ENCODE assay signal across 24 cellular contexts in the genomic region with DNA sequence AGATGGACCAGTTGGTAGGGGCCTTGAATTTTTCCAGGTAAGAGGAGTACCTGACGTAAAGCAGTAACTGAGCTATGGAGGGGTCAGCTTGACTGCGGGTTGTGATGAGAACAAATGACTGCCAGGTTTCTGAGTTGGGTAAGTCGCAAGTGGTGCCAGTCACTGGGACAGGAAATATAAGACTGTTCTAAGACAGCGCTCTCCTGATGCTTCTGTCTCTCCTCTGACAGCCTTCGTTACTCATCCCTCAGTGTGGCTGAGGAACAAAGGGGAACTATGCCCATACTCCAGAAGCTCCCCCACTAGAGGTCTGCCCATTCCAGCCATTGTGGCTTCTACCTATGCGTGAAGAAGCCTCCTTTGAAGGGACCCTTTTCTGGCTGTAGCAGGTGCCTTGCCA. TPM values are rescaled to one million over a fixed set of nuclear protein-coding genes. Genes with fewer than 3 reads are reported as not detected.
DNase-seq lines count a peak whose midpoint lies in the region; ATAC-seq and TF ChIP-seq lines count a peak whose summit lies in the region.
"Had no signal": no experiment of that assay in that cellular context is flagged by ENCODE, and none has a peak within 500 bp of the region (broad histone marks: within the 10 kb centered on the region; RNA-seq: fewer than 3 reads in every experiment).

No MANE protein-coding gene starts in this region.

- H3K4me1 Mint-ChIP-seq in WTC11: peaks cover 9% of the 10 kb centered on the region
- H3K4me1 Mint-ChIP-seq in naive thymus-derived CD4-positive, alpha-beta T cell: peaks cover 0 to 8% (median 5%) of the 10 kb centered on the region in 7 donors

- H3K27me3 Mint-ChIP-seq in WTC11 (ENCODE audit: low read depth): no peaks in the 10 kb centered on the region
- H3K27me3 Mint-ChIP-seq in naive thymus-derived CD4-positive, alpha-beta T cell: peaks cover 0 to 4% (median 0%) of the 10 kb centered on the region in 5 donors
- H3K27me3 Mint-ChIP-seq: CD4-positive, alpha-beta T cell had no signal

- H3K4me1 ChIP-seq in naive thymus-derived CD4-positive, alpha-beta T cell (ENCODE audit: control insufficient read depth in 2 of 2, insufficient read depth in 2 of 2, low read length in 2 of 2): no peaks in the 10 kb centered on the region
- H3K4me1 ChIP-seq: Caco-2 had no signal

- intact Hi-C loops in naive thymus-derived CD4-positive, alpha-beta T cell (cut with micrococcal nuclease): loop anchor here (10.0 kb wide), 2 partner anchors 266 to 456 kb away; no protein-coding TSS in a partner anchor

- no peaks in the 10 kb centered on the region for H3K36me3 ChIP-seq in naive thymus-derived CD4-positive, alpha-beta T cell (ENCODE audit: control insufficient read depth in 2 of 3, insufficient read depth in 3 of 3, low read length in 3 of 3)

- H3K9me3 Mint-ChIP-seq in WTC11: no peaks in the 10 kb centered on the region
- no peaks in the 10 kb centered on the region for H3K9me3 Mint-ChIP-seq in naive thymus-derived CD4-positive, alpha-beta T cell
- H3K9me3 Mint-ChIP-seq: CD4-positive, alpha-beta T cell had no signal

- no peak overlapping the region for H3K27ac Mint-ChIP-seq in WTC11
- no peak overlapping the region for H3K27ac Mint-ChIP-seq in naive thymus-derived CD4-positive, alpha-beta T cell
- H3K27ac Mint-ChIP-seq: CD4-positive, alpha-beta T cell had no signal

- peak overlapping the region; percentile 70 for H3K27ac ChIP-seq in cingulate gyrus (ENCODE audit: low read depth, low read length)
- no peak overlapping the region for H3K27ac ChIP-seq in naive thymus-derived CD4-positive, alpha-beta T cell (ENCODE audit: low read depth, low read length)
- H3K27ac ChIP-seq: A549; BLaER1 treated with 17β-estradiol and CSF1 and Interleukin-3, amounts not matched to agents 10 nM and 100 nM had no signal

- POLR2A ChIA-PET in WTC11 (lab: Charles Lee): no interaction called here
- POLR2A ChIA-PET in naive thymus-derived CD4-positive, alpha-beta T cell (lab: Charles Lee): no interaction called here

- TF ChIP-seq CTCF in WTC11 (IDR thresholded peaks at IDR 0.05): no peak

- H3K36me3 Mint-ChIP-seq in WTC11: 0 out of 2 replicates have a peak, but pooled peaks cover 7% of the 10 kb centered on the region
- no peaks in the 10 kb centered on the region for H3K36me3 Mint-ChIP-seq in naive thymus-derived CD4-positive, alpha-beta T cell

- CTCF ChIA-PET in WTC11 (lab: Charles Lee): no interaction called here
- CTCF ChIA-PET in naive thymus-derived CD4-positive, alpha-beta T cell (lab: Charles Lee): interaction anchor here (1.4 kb wide), 1 partner anchor 11 kb away, joined by 3 read pairs; no protein-coding TSS in a partner anchor

- peak; percentile 9; the same call in 1 of the 2 replicates for ATAC-seq in WTC11
- ATAC-seq in naive thymus-derived CD4-positive, alpha-beta T cell: peak; percentile 8
- ATAC-seq: HCT116, HepG2, Panc1 had no signal

- no peak for DNase-seq in WTC11 (ENCODE audit: low spot score)
- no peak for DNase-seq in naive thymus-derived CD4-positive, alpha-beta T cell
- peak; percentile 14 for DNase-seq in superior temporal gyrus (ENCODE audit: extremely low spot score)
- no peak for DNase-seq in germinal center (ENCODE audit: low spot score)
- no peak for DNase-seq in NCI-H774 (lab: John Stamatoyannopoulos, UW)
- no peak for DNase-seq in NCI-H526 treated with DMSO at 0.1 percent for 48 hours (lab: John Stamatoyannopoulos, UW)
- no peak for DNase-seq in NCI-H128 (lab: John Stamatoyannopoulos, UW; ENCODE audit: unreplicated experiment)
- DNase-seq: AML-193; Caco-2; CD4-positive, alpha-beta T cell; GOT3; KBM-7; MV-4-11; NCI-H1105 treated with DMSO at 0.1 percent for 48 hours; NCI-H2029 treated with DMSO at 0.1 percent for 48 hours; NCI-H2227 treated with DMSO at 0.1 percent for 48 hours; NCI-H69; SHP77 treated with DMSO at 0.1 percent for 48 hours had no signal

- H3K4me3 ChIP-seq in naive thymus-derived CD4-positive, alpha-beta T cell (ENCODE audit: low read length): no peak overlapping the region
- H3K4me3 ChIP-seq: A549; BLaER1 treated with 17β-estradiol and CSF1 and Interleukin-3, amounts not matched to agents 10 nM and 100 nM had no signal

- no peak overlapping the region for H3K4me3 Mint-ChIP-seq in WTC11
- no peak overlapping the region for H3K4me3 Mint-ChIP-seq in naive thymus-derived CD4-positive, alpha-beta T cell
- H3K4me3 Mint-ChIP-seq: CD4-positive, alpha-beta T cell had no signal

- H3K27me3 ChIP-seq in naive thymus-derived CD4-positive, alpha-beta T cell (ENCODE audit: control insufficient read depth in 2 of 2, insufficient read depth in 2 of 2, low read length in 2 of 2): no peaks in the 10 kb centered on the region
- H3K27me3 ChIP-seq: BLaER1 treated with 17β-estradiol and CSF1 and Interleukin-3, amounts not matched to agents 10 nM and 100 nM had no signal

- H3K9me3 ChIP-seq in naive thymus-derived CD4-positive, alpha-beta T cell (ENCODE audit: control insufficient read depth in 2 of 3, low read length in 3 of 3): no peaks in the 10 kb centered on the region
- H3K9me3 ChIP-seq: A549; BLaER1 treated with 17β-estradiol and CSF1 and Interleukin-3, amounts not matched to agents 10 nM and 100 nM; Caco-2 had no signal

TF ChIP-seq in WTC11, 78 proteins besides CTCF, POLR2A, EP300 and RAD21:
- TF ChIP-seq CDX4 (CRISPR knock-in tag; IDR thresholded peaks at IDR 0.05; ENCODE audit: borderline replicate concordance): no peak

RNA-seq across cellular contexts. Expression of gene CAVIN4, which starts 13.3 kb away (rescaled TPM):
- 6.7 to 7.1 TPM (median 6.8 TPM) in 3 replicates for total RNA-seq in WTC11 (2021)
- total RNA-seq in naive thymus-derived CD4-positive, alpha-beta T cell: under 1 TPM in 2 of 5 experiments, not detected in 3; 0.07 to 0.13 TPM
- polyA plus RNA-seq in naive thymus-derived CD4-positive, alpha-beta T cell: not detected
